ENCODE assay signal across 1 cellular context in the genomic region with DNA sequence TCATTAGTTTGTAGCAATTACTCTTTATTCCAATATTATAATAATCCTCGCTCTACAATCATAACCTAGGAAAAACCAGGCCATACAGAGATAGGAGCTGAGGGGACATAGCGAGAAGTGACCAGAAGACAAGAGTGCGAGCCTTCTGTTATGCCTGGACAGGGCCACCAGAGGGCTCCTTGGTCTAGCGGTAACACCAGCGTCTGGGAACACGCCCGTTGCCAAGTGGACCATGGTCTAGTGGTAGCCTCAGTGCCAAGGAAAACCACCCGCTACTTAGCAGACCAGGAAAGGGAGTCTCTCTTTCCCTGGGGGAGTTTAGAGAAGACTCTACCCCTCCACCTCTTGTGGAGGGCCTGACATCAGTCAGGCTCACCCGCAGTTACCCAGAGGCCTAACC.
TF ChIP-seq lines count a peak whose summit lies in the region.

No MANE protein-coding gene starts in this region.

TF ChIP-seq in HepG2, 621 proteins besides CTCF, POLR2A, EP300 and RAD21:
- TF ChIP-seq RXRB (CRISPR knock-in tag; IDR thresholded peaks at IDR 0.05; ENCODE audit: borderline replicate concordance) (0 out of 2 replicates have a peak, but pooled peaks have one; percentile 14), GATAD2A (CRISPR knock-in tag; IDR thresholded peaks at IDR 0.05) (0 out of 2 replicates have a peak, but pooled peaks have one; percentile 28), SMC3 (IDR thresholded peaks at IDR 0.05; ENCODE audit: low read length) (peak; percentile 62), KDM2A (CRISPR knock-in tag; IDR thresholded peaks at IDR 0.05; ENCODE audit: borderline replicate concordance, low read depth) (peak; percentile 47; the same call in 1 of the 2 replicates), STAG1 (CRISPR knock-in tag; IDR thresholded peaks at IDR 0.05) (peak; percentile 82), SKI (IDR thresholded peaks at IDR 0.05; ENCODE audit: partially characterized antibody) (peak; percentile 20)
- TF ChIP-seq, protein P1, sequence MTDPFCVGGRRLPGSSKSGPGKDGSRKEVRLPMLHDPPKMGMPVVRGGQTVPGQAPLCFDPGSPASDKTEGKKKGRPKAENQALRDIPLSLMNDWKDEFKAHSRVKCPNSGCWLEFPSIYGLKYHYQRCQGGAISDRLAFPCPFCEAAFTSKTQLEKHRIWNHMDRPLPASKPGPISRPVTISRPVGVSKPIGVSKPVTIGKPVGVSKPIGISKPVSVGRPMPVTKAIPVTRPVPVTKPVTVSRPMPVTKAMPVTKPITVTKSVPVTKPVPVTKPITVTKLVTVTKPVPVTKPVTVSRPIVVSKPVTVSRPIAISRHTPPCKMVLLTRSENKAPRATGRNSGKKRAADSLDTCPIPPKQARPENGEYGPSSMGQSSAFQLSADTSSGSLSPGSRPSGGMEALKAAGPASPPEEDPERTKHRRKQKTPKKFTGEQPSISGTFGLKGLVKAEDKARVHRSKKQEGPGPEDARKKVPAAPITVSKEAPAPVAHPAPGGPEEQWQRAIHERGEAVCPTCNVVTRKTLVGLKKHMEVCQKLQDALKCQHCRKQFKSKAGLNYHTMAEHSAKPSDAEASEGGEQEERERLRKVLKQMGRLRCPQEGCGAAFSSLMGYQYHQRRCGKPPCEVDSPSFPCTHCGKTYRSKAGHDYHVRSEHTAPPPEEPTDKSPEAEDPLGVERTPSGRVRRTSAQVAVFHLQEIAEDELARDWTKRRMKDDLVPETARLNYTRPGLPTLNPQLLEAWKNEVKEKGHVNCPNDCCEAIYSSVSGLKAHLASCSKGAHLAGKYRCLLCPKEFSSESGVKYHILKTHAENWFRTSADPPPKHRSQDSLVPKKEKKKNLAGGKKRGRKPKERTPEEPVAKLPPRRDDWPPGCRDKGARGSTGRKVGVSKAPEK (CRISPR knock-in tag; IDR thresholded peaks at IDR 0.05; ENCODE audit: borderline replicate concordance): peak; percentile 50; the same call in 1 of the 2 replicates
- TF ChIP-seq, protein P2, sequence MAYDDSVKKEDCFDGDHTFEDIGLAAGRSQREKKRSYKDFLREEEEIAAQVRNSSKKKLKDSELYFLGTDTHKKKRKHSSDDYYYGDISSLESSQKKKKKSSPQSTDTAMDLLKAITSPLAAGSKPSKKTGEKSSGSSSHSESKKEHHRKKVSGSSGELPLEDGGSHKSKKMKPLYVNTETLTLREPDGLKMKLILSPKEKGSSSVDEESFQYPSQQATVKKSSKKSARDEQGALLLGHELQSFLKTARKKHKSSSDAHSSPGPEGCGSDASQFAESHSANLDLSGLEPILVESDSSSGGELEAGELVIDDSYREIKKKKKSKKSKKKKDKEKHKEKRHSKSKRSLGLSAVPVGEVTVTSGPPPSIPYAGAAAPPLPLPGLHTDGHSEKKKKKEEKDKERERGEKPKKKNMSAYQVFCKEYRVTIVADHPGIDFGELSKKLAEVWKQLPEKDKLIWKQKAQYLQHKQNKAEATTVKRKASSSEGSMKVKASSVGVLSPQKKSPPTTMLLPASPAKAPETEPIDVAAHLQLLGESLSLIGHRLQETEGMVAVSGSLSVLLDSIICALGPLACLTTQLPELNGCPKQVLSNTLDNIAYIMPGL (CRISPR knock-in tag; IDR thresholded peaks at IDR 0.05; ENCODE audit: borderline replicate concordance in 1 of 2, low read depth in 1 of 2): peak in 1 of 2 experiments; percentile 52; a peak in 1 of 4 replicates
- TF ChIP-seq, protein P3, sequence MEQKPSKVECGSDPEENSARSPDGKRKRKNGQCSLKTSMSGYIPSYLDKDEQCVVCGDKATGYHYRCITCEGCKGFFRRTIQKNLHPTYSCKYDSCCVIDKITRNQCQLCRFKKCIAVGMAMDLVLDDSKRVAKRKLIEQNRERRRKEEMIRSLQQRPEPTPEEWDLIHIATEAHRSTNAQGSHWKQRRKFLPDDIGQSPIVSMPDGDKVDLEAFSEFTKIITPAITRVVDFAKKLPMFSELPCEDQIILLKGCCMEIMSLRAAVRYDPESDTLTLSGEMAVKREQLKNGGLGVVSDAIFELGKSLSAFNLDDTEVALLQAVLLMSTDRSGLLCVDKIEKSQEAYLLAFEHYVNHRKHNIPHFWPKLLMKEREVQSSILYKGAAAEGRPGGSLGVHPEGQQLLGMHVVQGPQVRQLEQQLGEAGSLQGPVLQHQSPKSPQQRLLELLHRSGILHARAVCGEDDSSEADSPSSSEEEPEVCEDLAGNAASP (CRISPR knock-in tag; IDR thresholded peaks at IDR 0.05; ENCODE audit: borderline replicate concordance): peak; percentile 18; the same call in 1 of the 2 replicates
- TF ChIP-seq, protein P4, sequence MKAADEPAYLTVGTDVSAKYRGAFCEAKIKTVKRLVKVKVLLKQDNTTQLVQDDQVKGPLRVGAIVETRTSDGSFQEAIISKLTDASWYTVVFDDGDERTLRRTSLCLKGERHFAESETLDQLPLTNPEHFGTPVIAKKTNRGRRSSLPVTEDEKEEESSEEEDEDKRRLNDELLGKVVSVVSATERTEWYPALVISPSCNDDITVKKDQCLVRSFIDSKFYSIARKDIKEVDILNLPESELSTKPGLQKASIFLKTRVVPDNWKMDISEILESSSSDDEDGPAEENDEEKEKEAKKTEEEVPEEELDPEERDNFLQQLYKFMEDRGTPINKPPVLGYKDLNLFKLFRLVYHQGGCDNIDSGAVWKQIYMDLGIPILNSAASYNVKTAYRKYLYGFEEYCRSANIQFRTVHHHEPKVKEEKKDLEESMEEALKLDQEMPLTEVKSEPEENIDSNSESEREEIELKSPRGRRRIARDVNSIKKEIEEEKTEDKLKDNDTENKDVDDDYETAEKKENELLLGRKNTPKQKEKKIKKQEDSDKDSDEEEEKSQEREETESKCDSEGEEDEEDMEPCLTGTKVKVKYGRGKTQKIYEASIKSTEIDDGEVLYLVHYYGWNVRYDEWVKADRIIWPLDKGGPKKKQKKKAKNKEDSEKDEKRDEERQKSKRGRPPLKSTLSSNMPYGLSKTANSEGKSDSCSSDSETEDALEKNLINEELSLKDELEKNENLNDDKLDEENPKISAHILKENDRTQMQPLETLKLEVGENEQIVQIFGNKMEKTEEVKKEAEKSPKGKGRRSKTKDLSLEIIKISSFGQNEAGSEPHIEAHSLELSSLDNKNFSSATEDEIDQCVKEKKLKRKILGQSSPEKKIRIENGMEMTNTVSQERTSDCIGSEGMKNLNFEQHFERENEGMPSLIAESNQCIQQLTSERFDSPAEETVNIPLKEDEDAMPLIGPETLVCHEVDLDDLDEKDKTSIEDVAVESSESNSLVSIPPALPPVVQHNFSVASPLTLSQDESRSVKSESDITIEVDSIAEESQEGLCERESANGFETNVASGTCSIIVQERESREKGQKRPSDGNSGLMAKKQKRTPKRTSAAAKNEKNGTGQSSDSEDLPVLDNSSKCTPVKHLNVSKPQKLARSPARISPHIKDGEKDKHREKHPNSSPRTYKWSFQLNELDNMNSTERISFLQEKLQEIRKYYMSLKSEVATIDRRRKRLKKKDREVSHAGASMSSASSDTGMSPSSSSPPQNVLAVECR (CRISPR knock-in tag; IDR thresholded peaks at IDR 0.05; ENCODE audit: borderline replicate concordance): peak; percentile 19; the same call in 1 of the 2 replicates
- TF ChIP-seq, protein P5, sequence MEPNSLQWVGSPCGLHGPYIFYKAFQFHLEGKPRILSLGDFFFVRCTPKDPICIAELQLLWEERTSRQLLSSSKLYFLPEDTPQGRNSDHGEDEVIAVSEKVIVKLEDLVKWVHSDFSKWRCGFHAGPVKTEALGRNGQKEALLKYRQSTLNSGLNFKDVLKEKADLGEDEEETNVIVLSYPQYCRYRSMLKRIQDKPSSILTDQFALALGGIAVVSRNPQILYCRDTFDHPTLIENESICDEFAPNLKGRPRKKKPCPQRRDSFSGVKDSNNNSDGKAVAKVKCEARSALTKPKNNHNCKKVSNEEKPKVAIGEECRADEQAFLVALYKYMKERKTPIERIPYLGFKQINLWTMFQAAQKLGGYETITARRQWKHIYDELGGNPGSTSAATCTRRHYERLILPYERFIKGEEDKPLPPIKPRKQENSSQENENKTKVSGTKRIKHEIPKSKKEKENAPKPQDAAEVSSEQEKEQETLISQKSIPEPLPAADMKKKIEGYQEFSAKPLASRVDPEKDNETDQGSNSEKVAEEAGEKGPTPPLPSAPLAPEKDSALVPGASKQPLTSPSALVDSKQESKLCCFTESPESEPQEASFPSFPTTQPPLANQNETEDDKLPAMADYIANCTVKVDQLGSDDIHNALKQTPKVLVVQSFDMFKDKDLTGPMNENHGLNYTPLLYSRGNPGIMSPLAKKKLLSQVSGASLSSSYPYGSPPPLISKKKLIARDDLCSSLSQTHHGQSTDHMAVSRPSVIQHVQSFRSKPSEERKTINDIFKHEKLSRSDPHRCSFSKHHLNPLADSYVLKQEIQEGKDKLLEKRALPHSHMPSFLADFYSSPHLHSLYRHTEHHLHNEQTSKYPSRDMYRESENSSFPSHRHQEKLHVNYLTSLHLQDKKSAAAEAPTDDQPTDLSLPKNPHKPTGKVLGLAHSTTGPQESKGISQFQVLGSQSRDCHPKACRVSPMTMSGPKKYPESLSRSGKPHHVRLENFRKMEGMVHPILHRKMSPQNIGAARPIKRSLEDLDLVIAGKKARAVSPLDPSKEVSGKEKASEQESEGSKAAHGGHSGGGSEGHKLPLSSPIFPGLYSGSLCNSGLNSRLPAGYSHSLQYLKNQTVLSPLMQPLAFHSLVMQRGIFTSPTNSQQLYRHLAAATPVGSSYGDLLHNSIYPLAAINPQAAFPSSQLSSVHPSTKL (CRISPR knock-in tag; IDR thresholded peaks at IDR 0.05): 0 out of 2 replicates have a peak, but pooled peaks have one; percentile 21
- TF ChIP-seq, protein P6, sequence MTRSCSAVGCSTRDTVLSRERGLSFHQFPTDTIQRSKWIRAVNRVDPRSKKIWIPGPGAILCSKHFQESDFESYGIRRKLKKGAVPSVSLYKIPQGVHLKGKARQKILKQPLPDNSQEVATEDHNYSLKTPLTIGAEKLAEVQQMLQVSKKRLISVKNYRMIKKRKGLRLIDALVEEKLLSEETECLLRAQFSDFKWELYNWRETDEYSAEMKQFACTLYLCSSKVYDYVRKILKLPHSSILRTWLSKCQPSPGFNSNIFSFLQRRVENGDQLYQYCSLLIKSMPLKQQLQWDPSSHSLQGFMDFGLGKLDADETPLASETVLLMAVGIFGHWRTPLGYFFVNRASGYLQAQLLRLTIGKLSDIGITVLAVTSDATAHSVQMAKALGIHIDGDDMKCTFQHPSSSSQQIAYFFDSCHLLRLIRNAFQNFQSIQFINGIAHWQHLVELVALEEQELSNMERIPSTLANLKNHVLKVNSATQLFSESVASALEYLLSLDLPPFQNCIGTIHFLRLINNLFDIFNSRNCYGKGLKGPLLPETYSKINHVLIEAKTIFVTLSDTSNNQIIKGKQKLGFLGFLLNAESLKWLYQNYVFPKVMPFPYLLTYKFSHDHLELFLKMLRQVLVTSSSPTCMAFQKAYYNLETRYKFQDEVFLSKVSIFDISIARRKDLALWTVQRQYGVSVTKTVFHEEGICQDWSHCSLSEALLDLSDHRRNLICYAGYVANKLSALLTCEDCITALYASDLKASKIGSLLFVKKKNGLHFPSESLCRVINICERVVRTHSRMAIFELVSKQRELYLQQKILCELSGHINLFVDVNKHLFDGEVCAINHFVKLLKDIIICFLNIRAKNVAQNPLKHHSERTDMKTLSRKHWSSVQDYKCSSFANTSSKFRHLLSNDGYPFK (CRISPR knock-in tag; IDR thresholded peaks at IDR 0.05; ENCODE audit: borderline replicate concordance): 0 out of 2 replicates have a peak, but pooled peaks have one; percentile 27
- TF ChIP-seq, protein P7, sequence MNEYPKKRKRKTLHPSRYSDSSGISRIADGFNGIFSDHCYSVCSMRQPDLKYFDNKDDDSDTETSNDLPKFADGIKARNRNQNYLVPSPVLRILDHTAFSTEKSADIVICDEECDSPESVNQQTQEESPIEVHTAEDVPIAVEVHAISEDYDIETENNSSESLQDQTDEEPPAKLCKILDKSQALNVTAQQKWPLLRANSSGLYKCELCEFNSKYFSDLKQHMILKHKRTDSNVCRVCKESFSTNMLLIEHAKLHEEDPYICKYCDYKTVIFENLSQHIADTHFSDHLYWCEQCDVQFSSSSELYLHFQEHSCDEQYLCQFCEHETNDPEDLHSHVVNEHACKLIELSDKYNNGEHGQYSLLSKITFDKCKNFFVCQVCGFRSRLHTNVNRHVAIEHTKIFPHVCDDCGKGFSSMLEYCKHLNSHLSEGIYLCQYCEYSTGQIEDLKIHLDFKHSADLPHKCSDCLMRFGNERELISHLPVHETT (CRISPR knock-in tag; conservative IDR thresholded peaks at IDR 0.05): 0 out of 2 replicates have a peak, but pooled peaks have one; percentile 34
